Comparison of ENCODE assay signal across 27 cellular contexts in genomic region chr21:29669416-29669815, GRCh38.
DNase-seq lines count a peak whose midpoint lies in the region; ATAC-seq and TF ChIP-seq lines count a peak whose summit lies in the region.
"Had no signal": no experiment of that assay in that cellular context is flagged by ENCODE, and none has a peak within 500 bp of the region (broad histone marks: within the 10 kb centered on the region; RNA-seq: fewer than 3 reads in every experiment).

No MANE protein-coding gene starts in this region.

- H3K36me3 ChIP-seq in WERI-Rb-1 = no peaks in the 10 kb centered on the region
- H3K36me3 ChIP-seq: adrenal gland; BLaER1 treated with 17β-estradiol and CSF1 and Interleukin-3, amounts not matched to agents 10 nM and 100 nM; brain microvascular endothelial cell; colonic mucosa; esophagus squamous epithelium; gastroesophageal sphincter; Peyer's patch; right lobe of liver; suprapubic skin had no signal

- TF ChIP-seq CTCF in GM12865 (IDR thresholded peaks at IDR 0.05; ENCODE audit: insufficient read depth, low read depth, low read length, missing control alignments) (no peak), WERI-Rb-1 (IDR thresholded peaks at IDR 0.05; ENCODE audit: low read depth, low read length) (no peak)

- intact Hi-C loops in activated naive CD4-positive, alpha-beta T cell treated with anti-CD3 and anti-CD28 coated beads for 36 hours (cut with micrococcal nuclease) = no loop called here

- H3K9me3 Mint-ChIP-seq in effector memory CD8-positive, alpha-beta T cell = peaks cover 0 to 2% of the 10 kb centered on the region in 2 donors
- no peaks in the 10 kb centered on the region for H3K9me3 Mint-ChIP-seq in activated naive CD4-positive, alpha-beta T cell treated with anti-CD3 and anti-CD28 coated beads for 36 hours
- H3K9me3 Mint-ChIP-seq: endodermal cell had no signal

- ATAC-seq in GM18909 (IDR thresholded peaks at IDR 0.05; ENCODE audit: poor library complexity, unreplicated experiment) = peak; percentile 48
- ATAC-seq in HG03175 (IDR thresholded peaks at IDR 0.05; ENCODE audit: unreplicated experiment) = peak; percentile 71
- ATAC-seq in HG02885 (IDR thresholded peaks at IDR 0.05; ENCODE audit: poor library complexity, unreplicated experiment) = no peak
- no peak for ATAC-seq in effector memory CD8-positive, alpha-beta T cell (replicated peaks)
- ATAC-seq: gastroesophageal sphincter, right lobe of liver had no signal

- H3K9me3 ChIP-seq in WERI-Rb-1 (ENCODE audit: severe bottlenecking) = no peaks in the 10 kb centered on the region
- H3K9me3 ChIP-seq: adrenal gland, colonic mucosa, esophagus squamous epithelium, gastroesophageal sphincter, Peyer's patch, right lobe of liver, suprapubic skin had no signal

- H3K36me3 Mint-ChIP-seq in effector memory CD8-positive, alpha-beta T cell (ENCODE audit: insufficient read depth) = no peaks in the 10 kb centered on the region
- no peaks in the 10 kb centered on the region for H3K36me3 Mint-ChIP-seq in activated naive CD4-positive, alpha-beta T cell treated with anti-CD3 and anti-CD28 coated beads for 36 hours (ENCODE audit: low read depth)

- H3K4me1 Mint-ChIP-seq in effector memory CD8-positive, alpha-beta T cell (ENCODE audit: low read depth in 2 of 2) = no peaks in the 10 kb centered on the region
- no peaks in the 10 kb centered on the region for H3K4me1 Mint-ChIP-seq in activated naive CD4-positive, alpha-beta T cell treated with anti-CD3 and anti-CD28 coated beads for 36 hours (ENCODE audit: low read depth)
- H3K4me1 Mint-ChIP-seq: neural crest cell had no signal

- no peak overlapping the region for H3K4me3 Mint-ChIP-seq in effector memory CD8-positive, alpha-beta T cell
- H3K4me3 Mint-ChIP-seq in activated naive CD4-positive, alpha-beta T cell treated with anti-CD3 and anti-CD28 coated beads for 36 hours = no peak overlapping the region
- H3K4me3 Mint-ChIP-seq: endodermal cell, neural crest cell had no signal

- H3K4me3 ChIP-seq in GM12865 (ENCODE audit: low read depth, low read length) = no peak overlapping the region
- no peak overlapping the region for H3K4me3 ChIP-seq in WERI-Rb-1 (ENCODE audit: low read depth, low read length)
- H3K4me3 ChIP-seq: adrenal gland; BLaER1 treated with 17β-estradiol and CSF1 and Interleukin-3, amounts not matched to agents 10 nM and 100 nM; colonic mucosa; esophagus squamous epithelium; gastroesophageal sphincter; Peyer's patch; right lobe of liver; suprapubic skin had no signal

- H3K27ac Mint-ChIP-seq in effector memory CD8-positive, alpha-beta T cell = no peak overlapping the region
- no peak overlapping the region for H3K27ac Mint-ChIP-seq in activated naive CD4-positive, alpha-beta T cell treated with anti-CD3 and anti-CD28 coated beads for 36 hours
- H3K27ac Mint-ChIP-seq: endodermal cell had no signal

- CTCF ChIA-PET in activated naive CD4-positive, alpha-beta T cell treated with anti-CD3 and anti-CD28 coated beads for 36 hours (lab: Charles Lee) = no interaction called here

- no peaks in the 10 kb centered on the region for H3K27me3 Mint-ChIP-seq in effector memory CD8-positive, alpha-beta T cell
- H3K27me3 Mint-ChIP-seq in activated naive CD4-positive, alpha-beta T cell treated with anti-CD3 and anti-CD28 coated beads for 36 hours (ENCODE audit: low read depth) = peaks cover 16% of the 10 kb centered on the region

- H3K27ac ChIP-seq in WERI-Rb-1 = no peak overlapping the region
- H3K27ac ChIP-seq: adrenal gland; BLaER1 treated with 17β-estradiol and CSF1 and Interleukin-3, amounts not matched to agents 10 nM and 100 nM; brain microvascular endothelial cell; colonic mucosa; esophagus squamous epithelium; gastroesophageal sphincter; Peyer's patch; right lobe of liver; suprapubic skin had no signal

- DNase-seq in GM12865 (ENCODE audit: low read depth) (peak; percentile 53), WERI-Rb-1 (peak; percentile 62), NCI-H2029 treated with DMSO at 0.1 percent for 48 hours (lab: John Stamatoyannopoulos, UW) (no peak)
- DNase-seq in effector memory CD8-positive, alpha-beta T cell = no peak
- no peak for DNase-seq in activated naive CD4-positive, alpha-beta T cell treated with anti-CD3 and anti-CD28 coated beads for 36 hours
- DNase-seq: ACHN; adrenal gland; brain microvascular endothelial cell; colonic mucosa; endodermal cell; esophagus squamous epithelium; hypothalamus; NCI-H1048; NCI-H2029; NCI-H446 treated with DMSO at 0.1 percent for 48 hours; Peyer's patch; posterior cingulate gyrus; right lobe of liver; stimulated activated CD8-positive, alpha-beta memory T cell treated with anti-CD3 and anti-CD28 coated beads, Interleukin-4, amount 100 ng/mL, for 48 hours; T-helper 2 cell had no signal

- no peaks in the 10 kb centered on the region for H3K27me3 ChIP-seq in WERI-Rb-1 (ENCODE audit: insufficient read depth, low read depth, severe bottlenecking)
- H3K27me3 ChIP-seq: adrenal gland; BLaER1 treated with 17β-estradiol and CSF1 and Interleukin-3, amounts not matched to agents 10 nM and 100 nM; brain microvascular endothelial cell; colonic mucosa; esophagus squamous epithelium; gastroesophageal sphincter; Peyer's patch; right lobe of liver; suprapubic skin had no signal

Comparison
In these comparisons a context has a peak if more than half of its experiments do, and no peak if none do; other contexts are left out.
1. DNase-seq: peak in GM12865 (single experiment) and WERI-Rb-1 (single experiment); none in effector memory CD8-positive, alpha-beta T cell (0 of 3), NCI-H2029 treated with DMSO at 0.1 percent for 48 hours (single experiment) and activated naive CD4-positive, alpha-beta T cell treated with anti-CD3 and anti-CD28 coated beads for 36 hours (single experiment).
2. ATAC-seq: peak in GM18909 (single experiment) and HG03175 (single experiment); none in HG02885 (single experiment) and effector memory CD8-positive, alpha-beta T cell (single experiment).